1 cellular context compared by ENCODE assay signal in the genomic region with DNA sequence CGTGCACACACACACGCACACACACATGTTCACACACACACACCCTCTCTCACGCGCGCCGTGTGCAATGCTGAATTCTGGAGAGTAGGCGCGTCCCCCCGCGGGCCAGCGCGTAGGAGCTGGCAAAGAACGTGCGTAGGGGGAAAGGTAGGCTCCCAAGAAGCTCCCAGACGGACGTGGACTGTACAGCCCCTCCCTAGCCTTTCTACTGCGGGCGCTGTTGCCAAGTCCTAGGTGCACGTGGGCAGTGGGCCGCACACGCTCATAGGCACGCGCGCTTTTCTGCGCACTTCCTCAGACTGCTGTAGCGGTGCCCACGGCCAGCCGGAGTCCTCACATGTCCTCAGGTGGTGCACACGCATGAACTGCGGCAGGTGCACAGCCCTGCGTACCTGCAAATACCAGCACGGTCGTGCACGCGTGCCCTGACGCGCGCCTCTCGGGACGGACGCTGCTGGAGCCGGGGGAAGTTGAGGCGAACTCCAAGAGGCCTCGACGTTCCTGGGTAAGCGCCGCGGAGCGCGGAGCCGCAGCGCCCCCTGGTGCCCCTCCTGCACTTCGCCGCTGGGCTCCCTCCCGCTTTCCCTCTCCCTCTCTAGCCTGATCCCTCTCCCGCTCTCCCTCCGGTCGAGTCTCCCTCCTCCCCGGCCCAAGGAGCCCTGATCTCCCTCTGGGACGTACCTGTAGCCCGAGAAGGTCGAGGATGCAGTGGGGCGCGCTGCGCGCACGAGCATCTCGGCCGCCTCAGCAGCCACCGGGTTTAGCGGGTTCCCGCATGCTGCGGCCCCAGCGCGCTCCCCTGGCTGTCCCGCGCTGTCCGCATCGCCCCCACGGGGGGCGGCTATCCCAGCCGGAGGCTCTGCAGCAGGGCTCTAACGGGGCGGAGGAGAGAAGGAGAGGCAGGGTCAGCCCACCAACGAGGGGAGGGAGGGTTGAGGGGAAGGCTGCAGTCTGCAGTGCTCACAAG.
TF ChIP-seq lines count a peak whose summit lies in the region.

No MANE protein-coding gene starts in this region.

TF ChIP-seq in GM12878, 131 proteins besides CTCF, POLR2A, EP300 and RAD21 (continued from another document and continues in another):
- TF ChIP-seq, protein P1, sequence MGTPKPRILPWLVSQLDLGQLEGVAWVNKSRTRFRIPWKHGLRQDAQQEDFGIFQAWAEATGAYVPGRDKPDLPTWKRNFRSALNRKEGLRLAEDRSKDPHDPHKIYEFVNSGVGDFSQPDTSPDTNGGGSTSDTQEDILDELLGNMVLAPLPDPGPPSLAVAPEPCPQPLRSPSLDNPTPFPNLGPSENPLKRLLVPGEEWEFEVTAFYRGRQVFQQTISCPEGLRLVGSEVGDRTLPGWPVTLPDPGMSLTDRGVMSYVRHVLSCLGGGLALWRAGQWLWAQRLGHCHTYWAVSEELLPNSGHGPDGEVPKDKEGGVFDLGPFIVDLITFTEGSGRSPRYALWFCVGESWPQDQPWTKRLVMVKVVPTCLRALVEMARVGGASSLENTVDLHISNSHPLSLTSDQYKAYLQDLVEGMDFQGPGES (IDR thresholded peaks at IDR 0.05) = no peak
- TF ChIP-seq RUNX3 (IDR thresholded peaks at IDR 0.05; ENCODE audit: low read length) (no peak), HCFC1 (IDR thresholded peaks at IDR 0.05; ENCODE audit: low read length) (no peak), YY1 (IDR thresholded peaks at IDR 0.05; ENCODE audit: low read depth, low read length) (no peak), GABPA (IDR thresholded peaks at IDR 0.05; ENCODE audit: low read depth) (no peak), ATF7 (IDR thresholded peaks at IDR 0.05; ENCODE audit: low read depth) (no peak), SMAD1 (IDR thresholded peaks at IDR 0.05; ENCODE audit: low read depth, partially characterized antibody) (no peak), SIN3A (IDR thresholded peaks at IDR 0.05; ENCODE audit: low read depth, low read length) (no peak; the same call in 1 of the 2 replicates), DPF2 (IDR thresholded peaks at IDR 0.05) (peak; percentile 45; the same call in 1 of the 2 replicates), NR2C1 (IDR thresholded peaks at IDR 0.05) (no peak), ZNF207 (IDR thresholded peaks at IDR 0.05; ENCODE audit: borderline replicate concordance) (no peak), BHLHE40 (IDR thresholded peaks at IDR 0.05; ENCODE audit: borderline replicate concordance in 1 of 2, low read depth in 2 of 2, low read length in 1 of 2) (peak in 1 of 2 experiments; percentile 86; a peak in 2 of 4 replicates), SMC3 (IDR thresholded peaks at IDR 0.05; ENCODE audit: borderline replicate concordance, low read length) (peak; percentile 88), CREB1 (IDR thresholded peaks at IDR 0.05; ENCODE audit: low read depth) (no peak), TCF3 (IDR thresholded peaks at IDR 0.05; ENCODE audit: borderline replicate concordance, insufficient read depth, low read depth, low read length) (no peak), YBX1 (IDR thresholded peaks at IDR 0.05) (no peak), ZNF622 (IDR thresholded peaks at IDR 0.05) (no peak), JUND (IDR thresholded peaks at IDR 0.05; ENCODE audit: low read depth, low read length) (no peak), NR2C2 (IDR thresholded peaks at IDR 0.05; ENCODE audit: borderline replicate concordance, control insufficient read depth, insufficient read length, low read depth) (no peak), EZH2 (IDR thresholded peaks at IDR 0.05; ENCODE audit: borderline replicate concordance, control insufficient read depth, low read depth, low read length) (no peak), POU2F2 (IDR thresholded peaks at IDR 0.05; ENCODE audit: borderline replicate concordance, low read depth, low read length) (no peak), NFXL1 (IDR thresholded peaks at IDR 0.05; ENCODE audit: borderline replicate concordance) (no peak), ZZZ3 (IDR thresholded peaks at IDR 0.05; ENCODE audit: control insufficient read depth, insufficient read length, low read depth) (no peak), ZNF274 (IDR thresholded peaks at IDR 0.05; ENCODE audit: insufficient read depth, insufficient read length) (no peak), SP1 (IDR thresholded peaks at IDR 0.05; ENCODE audit: low read depth, low read length) (no peak), CREM (IDR thresholded peaks at IDR 0.05; ENCODE audit: low read depth) (no peak), FOS (IDR thresholded peaks at IDR 0.05; ENCODE audit: borderline replicate concordance, extremely low read depth, insufficient read length) (no peak), NR2F1 (conservative IDR thresholded peaks at IDR 0.05) (no peak), CBX5 (IDR thresholded peaks at IDR 0.05; ENCODE audit: low read depth) (no peak), STAT3 (IDR thresholded peaks at IDR 0.05; ENCODE audit: low read depth, low read length) (no peak), SIX5 (IDR thresholded peaks at IDR 0.05; ENCODE audit: low read depth, low read length, severe bottlenecking) (no peak), SREBF2 (IDR thresholded peaks at IDR 0.05; ENCODE audit: low read length) (no peak), SUZ12 (IDR thresholded peaks at IDR 0.05; ENCODE audit: unreplicated experiment) (peak; percentile 66), HDGF (IDR thresholded peaks at IDR 0.05) (peak; percentile 56), MYB (IDR thresholded peaks at IDR 0.05; ENCODE audit: borderline replicate concordance, low read depth, low read length) (no peak), EGR1 (IDR thresholded peaks at IDR 0.05; ENCODE audit: borderline replicate concordance in 1 of 2, low read depth in 2 of 2, low read length in 2 of 2) (no peak), CHD4 (IDR thresholded peaks at IDR 0.05) (no peak), WRNIP1 (IDR thresholded peaks at IDR 0.05; ENCODE audit: borderline replicate concordance, low read depth, low read length) (no peak)
- TF ChIP-seq, protein P2, sequence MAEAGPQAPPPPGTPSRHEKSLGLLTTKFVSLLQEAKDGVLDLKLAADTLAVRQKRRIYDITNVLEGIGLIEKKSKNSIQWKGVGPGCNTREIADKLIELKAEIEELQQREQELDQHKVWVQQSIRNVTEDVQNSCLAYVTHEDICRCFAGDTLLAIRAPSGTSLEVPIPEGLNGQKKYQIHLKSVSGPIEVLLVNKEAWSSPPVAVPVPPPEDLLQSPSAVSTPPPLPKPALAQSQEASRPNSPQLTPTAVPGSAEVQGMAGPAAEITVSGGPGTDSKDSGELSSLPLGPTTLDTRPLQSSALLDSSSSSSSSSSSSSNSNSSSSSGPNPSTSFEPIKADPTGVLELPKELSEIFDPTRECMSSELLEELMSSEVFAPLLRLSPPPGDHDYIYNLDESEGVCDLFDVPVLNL (IDR thresholded peaks at IDR 0.05; ENCODE audit: low read depth, low read length) = no peak
- TF ChIP-seq, protein P3, sequence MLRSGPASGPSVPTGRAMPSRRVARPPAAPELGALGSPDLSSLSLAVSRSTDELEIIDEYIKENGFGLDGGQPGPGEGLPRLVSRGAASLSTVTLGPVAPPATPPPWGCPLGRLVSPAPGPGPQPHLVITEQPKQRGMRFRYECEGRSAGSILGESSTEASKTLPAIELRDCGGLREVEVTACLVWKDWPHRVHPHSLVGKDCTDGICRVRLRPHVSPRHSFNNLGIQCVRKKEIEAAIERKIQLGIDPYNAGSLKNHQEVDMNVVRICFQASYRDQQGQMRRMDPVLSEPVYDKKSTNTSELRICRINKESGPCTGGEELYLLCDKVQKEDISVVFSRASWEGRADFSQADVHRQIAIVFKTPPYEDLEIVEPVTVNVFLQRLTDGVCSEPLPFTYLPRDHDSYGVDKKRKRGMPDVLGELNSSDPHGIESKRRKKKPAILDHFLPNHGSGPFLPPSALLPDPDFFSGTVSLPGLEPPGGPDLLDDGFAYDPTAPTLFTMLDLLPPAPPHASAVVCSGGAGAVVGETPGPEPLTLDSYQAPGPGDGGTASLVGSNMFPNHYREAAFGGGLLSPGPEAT (IDR thresholded peaks at IDR 0.05; ENCODE audit: low read depth) = peak; percentile 26; the same call in 1 of the 2 replicates
- TF ChIP-seq, protein P4, sequence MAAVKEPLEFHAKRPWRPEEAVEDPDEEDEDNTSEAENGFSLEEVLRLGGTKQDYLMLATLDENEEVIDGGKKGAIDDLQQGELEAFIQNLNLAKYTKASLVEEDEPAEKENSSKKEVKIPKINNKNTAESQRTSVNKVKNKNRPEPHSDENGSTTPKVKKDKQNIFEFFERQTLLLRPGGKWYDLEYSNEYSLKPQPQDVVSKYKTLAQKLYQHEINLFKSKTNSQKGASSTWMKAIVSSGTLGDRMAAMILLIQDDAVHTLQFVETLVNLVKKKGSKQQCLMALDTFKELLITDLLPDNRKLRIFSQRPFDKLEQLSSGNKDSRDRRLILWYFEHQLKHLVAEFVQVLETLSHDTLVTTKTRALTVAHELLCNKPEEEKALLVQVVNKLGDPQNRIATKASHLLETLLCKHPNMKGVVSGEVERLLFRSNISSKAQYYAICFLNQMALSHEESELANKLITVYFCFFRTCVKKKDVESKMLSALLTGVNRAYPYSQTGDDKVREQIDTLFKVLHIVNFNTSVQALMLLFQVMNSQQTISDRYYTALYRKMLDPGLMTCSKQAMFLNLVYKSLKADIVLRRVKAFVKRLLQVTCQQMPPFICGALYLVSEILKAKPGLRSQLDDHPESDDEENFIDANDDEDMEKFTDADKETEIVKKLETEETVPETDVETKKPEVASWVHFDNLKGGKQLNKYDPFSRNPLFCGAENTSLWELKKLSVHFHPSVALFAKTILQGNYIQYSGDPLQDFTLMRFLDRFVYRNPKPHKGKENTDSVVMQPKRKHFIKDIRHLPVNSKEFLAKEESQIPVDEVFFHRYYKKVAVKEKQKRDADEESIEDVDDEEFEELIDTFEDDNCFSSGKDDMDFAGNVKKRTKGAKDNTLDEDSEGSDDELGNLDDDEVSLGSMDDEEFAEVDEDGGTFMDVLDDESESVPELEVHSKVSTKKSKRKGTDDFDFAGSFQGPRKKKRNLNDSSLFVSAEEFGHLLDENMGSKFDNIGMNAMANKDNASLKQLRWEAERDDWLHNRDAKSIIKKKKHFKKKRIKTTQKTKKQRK (IDR thresholded peaks at IDR 0.05; ENCODE audit: low read depth, low read length) = no peak
- TF ChIP-seq, protein P5, sequence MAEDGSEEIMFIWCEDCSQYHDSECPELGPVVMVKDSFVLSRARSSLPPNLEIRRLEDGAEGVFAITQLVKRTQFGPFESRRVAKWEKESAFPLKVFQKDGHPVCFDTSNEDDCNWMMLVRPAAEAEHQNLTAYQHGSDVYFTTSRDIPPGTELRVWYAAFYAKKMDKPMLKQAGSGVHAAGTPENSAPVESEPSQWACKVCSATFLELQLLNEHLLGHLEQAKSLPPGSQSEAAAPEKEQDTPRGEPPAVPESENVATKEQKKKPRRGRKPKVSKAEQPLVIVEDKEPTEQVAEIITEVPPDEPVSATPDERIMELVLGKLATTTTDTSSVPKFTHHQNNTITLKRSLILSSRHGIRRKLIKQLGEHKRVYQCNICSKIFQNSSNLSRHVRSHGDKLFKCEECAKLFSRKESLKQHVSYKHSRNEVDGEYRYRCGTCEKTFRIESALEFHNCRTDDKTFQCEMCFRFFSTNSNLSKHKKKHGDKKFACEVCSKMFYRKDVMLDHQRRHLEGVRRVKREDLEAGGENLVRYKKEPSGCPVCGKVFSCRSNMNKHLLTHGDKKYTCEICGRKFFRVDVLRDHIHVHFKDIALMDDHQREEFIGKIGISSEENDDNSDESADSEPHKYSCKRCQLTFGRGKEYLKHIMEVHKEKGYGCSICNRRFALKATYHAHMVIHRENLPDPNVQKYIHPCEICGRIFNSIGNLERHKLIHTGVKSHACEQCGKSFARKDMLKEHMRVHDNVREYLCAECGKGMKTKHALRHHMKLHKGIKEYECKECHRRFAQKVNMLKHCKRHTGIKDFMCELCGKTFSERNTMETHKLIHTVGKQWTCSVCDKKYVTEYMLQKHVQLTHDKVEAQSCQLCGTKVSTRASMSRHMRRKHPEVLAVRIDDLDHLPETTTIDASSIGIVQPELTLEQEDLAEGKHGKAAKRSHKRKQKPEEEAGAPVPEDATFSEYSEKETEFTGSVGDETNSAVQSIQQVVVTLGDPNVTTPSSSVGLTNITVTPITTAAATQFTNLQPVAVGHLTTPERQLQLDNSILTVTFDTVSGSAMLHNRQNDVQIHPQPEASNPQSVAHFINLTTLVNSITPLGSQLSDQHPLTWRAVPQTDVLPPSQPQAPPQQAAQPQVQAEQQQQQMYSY (CRISPR knock-in tag; IDR thresholded peaks at IDR 0.05) = no peak
- TF ChIP-seq, protein P6, sequence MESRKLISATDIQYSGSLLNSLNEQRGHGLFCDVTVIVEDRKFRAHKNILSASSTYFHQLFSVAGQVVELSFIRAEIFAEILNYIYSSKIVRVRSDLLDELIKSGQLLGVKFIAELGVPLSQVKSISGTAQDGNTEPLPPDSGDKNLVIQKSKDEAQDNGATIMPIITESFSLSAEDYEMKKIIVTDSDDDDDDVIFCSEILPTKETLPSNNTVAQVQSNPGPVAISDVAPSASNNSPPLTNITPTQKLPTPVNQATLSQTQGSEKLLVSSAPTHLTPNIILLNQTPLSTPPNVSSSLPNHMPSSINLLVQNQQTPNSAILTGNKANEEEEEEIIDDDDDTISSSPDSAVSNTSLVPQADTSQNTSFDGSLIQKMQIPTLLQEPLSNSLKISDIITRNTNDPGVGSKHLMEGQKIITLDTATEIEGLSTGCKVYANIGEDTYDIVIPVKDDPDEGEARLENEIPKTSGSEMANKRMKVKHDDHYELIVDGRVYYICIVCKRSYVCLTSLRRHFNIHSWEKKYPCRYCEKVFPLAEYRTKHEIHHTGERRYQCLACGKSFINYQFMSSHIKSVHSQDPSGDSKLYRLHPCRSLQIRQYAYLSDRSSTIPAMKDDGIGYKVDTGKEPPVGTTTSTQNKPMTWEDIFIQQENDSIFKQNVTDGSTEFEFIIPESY (IDR thresholded peaks at IDR 0.05) = no peak
- TF ChIP-seq, protein P7, sequence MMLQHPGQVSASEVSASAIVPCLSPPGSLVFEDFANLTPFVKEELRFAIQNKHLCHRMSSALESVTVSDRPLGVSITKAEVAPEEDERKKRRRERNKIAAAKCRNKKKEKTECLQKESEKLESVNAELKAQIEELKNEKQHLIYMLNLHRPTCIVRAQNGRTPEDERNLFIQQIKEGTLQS (IDR thresholded peaks at IDR 0.05; ENCODE audit: borderline replicate concordance, extremely low read depth, low read depth, low read length) = no peak
- TF ChIP-seq, protein P8, sequence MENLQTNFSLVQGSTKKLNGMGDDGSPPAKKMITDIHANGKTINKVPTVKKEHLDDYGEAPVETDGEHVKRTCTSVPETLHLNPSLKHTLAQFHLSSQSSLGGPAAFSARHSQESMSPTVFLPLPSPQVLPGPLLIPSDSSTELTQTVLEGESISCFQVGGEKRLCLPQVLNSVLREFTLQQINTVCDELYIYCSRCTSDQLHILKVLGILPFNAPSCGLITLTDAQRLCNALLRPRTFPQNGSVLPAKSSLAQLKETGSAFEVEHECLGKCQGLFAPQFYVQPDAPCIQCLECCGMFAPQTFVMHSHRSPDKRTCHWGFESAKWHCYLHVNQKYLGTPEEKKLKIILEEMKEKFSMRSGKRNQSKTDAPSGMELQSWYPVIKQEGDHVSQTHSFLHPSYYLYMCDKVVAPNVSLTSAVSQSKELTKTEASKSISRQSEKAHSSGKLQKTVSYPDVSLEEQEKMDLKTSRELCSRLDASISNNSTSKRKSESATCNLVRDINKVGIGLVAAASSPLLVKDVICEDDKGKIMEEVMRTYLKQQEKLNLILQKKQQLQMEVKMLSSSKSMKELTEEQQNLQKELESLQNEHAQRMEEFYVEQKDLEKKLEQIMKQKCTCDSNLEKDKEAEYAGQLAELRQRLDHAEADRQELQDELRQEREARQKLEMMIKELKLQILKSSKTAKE (IDR thresholded peaks at IDR 0.05; ENCODE audit: low read depth, poor library complexity, severe bottlenecking) = no peak
